ENCODE assay signal across 11 cellular contexts in genomic region chr22:50470491-50470890, GRCh38. TPM values are rescaled to one million over a fixed set of nuclear protein-coding genes. Genes with fewer than 3 reads are reported as not detected.
DNase-seq lines count a peak whose midpoint lies in the region; ATAC-seq, FAIRE-seq and TF ChIP-seq lines count a peak whose summit lies in the region.
"Had no signal": no experiment of that assay in that cellular context is flagged by ENCODE, and none has a peak within 500 bp of the region (broad histone marks: within the 10 kb centered on the region; RNA-seq: fewer than 3 reads in every experiment).

No MANE protein-coding gene starts in this region.

- H3K36me3 ChIP-seq in OCI-LY7 (ENCODE audit: insufficient read depth, low read length) (peaks cover 48% of the 10 kb centered on the region), H1 (ENCODE audit: control insufficient read depth in 2 of 4, insufficient read depth in 4 of 4, low read length in 3 of 4) (peaks cover 10 to 20% (median 19%) of the 10 kb centered on the region in 4 experiments)

- H4K20me1 ChIP-seq in OCI-LY7 (ENCODE audit: insufficient read depth, low read length) = peaks cover 6% of the 10 kb centered on the region; the same call in 1 of the 2 replicates
- H4K20me1 ChIP-seq in H1 (replicated peaks in 1 of 2; ENCODE audit: control insufficient read depth in 1 of 2, insufficient read depth in 2 of 2, low read length in 2 of 2) = peaks cover 41 to 62% of the 10 kb centered on the region in 2 experiments

- peak overlapping the region; percentile 71; the same call in 1 of the 2 replicates for H2BK5ac ChIP-seq in H1 (ENCODE audit: low read depth, low read length)

- no peak overlapping the region for H4K91ac ChIP-seq in H1 (replicated peaks; ENCODE audit: insufficient read length, low read length)

- no peak overlapping the region for H3K14ac ChIP-seq in H1 (ENCODE audit: insufficient read length)

- H3K79me1 ChIP-seq in H1 (ENCODE audit: low read depth, low read length) = peaks cover 34% of the 10 kb centered on the region

- no peak overlapping the region for H4K5ac ChIP-seq in H1 (ENCODE audit: insufficient read length, low read depth, low read length)

- no peak for TF ChIP-seq CTCF in OCI-LY7 (conservative IDR thresholded peaks at IDR 0.05; ENCODE audit: low read length)
- no peak for TF ChIP-seq CTCF in H1 (IDR thresholded peaks at IDR 0.05; ENCODE audit: control extremely low read depth in 1 of 3, insufficient read depth in 1 of 3, low read depth in 1 of 3, low read length in 3 of 3)

- H3K4me3 ChIP-seq in OCI-LY7 (ENCODE audit: low read depth, low read length, poor library complexity, severe bottlenecking) = peak overlapping the region; percentile 96
- H3K4me3 ChIP-seq in H1 (ENCODE audit: extremely low read depth in 1 of 4, insufficient read depth in 2 of 4, low read depth in 3 of 4, low read length in 4 of 4) = no peak overlapping the region
- H3K4me3 ChIP-seq: gastrocnemius medialis had no signal

- peak overlapping the region; percentile 99 for H3K4me2 ChIP-seq in OCI-LY7 (ENCODE audit: low read length)
- peak overlapping the region in 1 of 2 experiments; percentile 47; a peak in 1 of 4 replicates for H3K4me2 ChIP-seq in H1 (ENCODE audit: insufficient read depth in 1 of 2, low read depth in 2 of 2, low read length in 2 of 2)

- CTCF ChIA-PET in OCI-LY7 (lab: Charles Lee; ENCODE audit: unreplicated experiment) = interaction anchor here (0.7 to 2.5 kb wide), 3 partner anchors 37 to 151 kb away, joined by 4 to 7 read pairs (median 6); partner anchors contain the start of genes LMF2, NCAPH2 and SCO2
- CTCF ChIA-PET in H1 (lab: Charles Lee; ENCODE audit: partially characterized antibody) = interaction anchor here (0.5 to 9.1 kb wide), 11 partner anchors 10 to 220 kb away, joined by 3 to 60 read pairs (median 4); partner anchors contain the start of gene HDAC10

- no peak overlapping the region for H2BK20ac ChIP-seq in H1 (ENCODE audit: low read length)

- H3K4me1 ChIP-seq in OCI-LY7 (ENCODE audit: insufficient read depth, low read length, poor library complexity, severe bottlenecking) (peaks cover 73% of the 10 kb centered on the region), H1 (replicated peaks in 1 of 4; ENCODE audit: control insufficient read depth in 3 of 4, insufficient read depth in 4 of 4, low read length in 3 of 4) (peaks cover 0 to 24% (median 16%) of the 10 kb centered on the region in 4 experiments; a peak in 6 of 7 replicates)

- BruUV-seq in OCI-LY7 (replicated peaks; lab: Mats Ljungman, UMichigan) = no TSS peak

- H3K9me3 ChIP-seq in OCI-LY7 (ENCODE audit: low read length) (no peaks in the 10 kb centered on the region), H1 (ENCODE audit: insufficient read depth in 2 of 2, low read depth in 1 of 2, low read length in 1 of 2) (no peaks in the 10 kb centered on the region)
- H3K9me3 ChIP-seq: gastrocnemius medialis had no signal

- no peaks in the 10 kb centered on the region for H3K9me2 ChIP-seq in OCI-LY7 (ENCODE audit: insufficient read depth, low read length)

- no peak overlapping the region for H3K9ac ChIP-seq in H1 (replicated peaks in 1 of 4; ENCODE audit: extremely low read depth in 1 of 4, low read depth in 3 of 4, low read length in 3 of 4)

- H3K79me2 ChIP-seq in OCI-LY7 (ENCODE audit: insufficient read depth, low read depth, low read length) = peaks cover 64% of the 10 kb centered on the region
- H3K79me2 ChIP-seq in H1 (ENCODE audit: control insufficient read depth in 1 of 2, insufficient read depth in 2 of 2, low read length in 2 of 2) = peaks cover 0 to 59% of the 10 kb centered on the region in 2 experiments; a peak in 3 of 4 replicates

- H2BK15ac ChIP-seq in H1 (ENCODE audit: low read length) = 0 out of 2 replicates have a peak overlapping the region, but pooled peaks have one; percentile 72

- H2BK12ac ChIP-seq in H1 (ENCODE audit: low read depth, low read length) = no peak overlapping the region

- no peak for TF ChIP-seq RAD21 in H1 (IDR thresholded peaks at IDR 0.05 in 1 of 2, conservative IDR thresholded peaks at IDR 0.05 in 1 of 2; ENCODE audit: low read depth in 2 of 2, low read length in 2 of 2)

- peak overlapping the region; percentile 49 for H3K4ac ChIP-seq in H1 (replicated peaks; ENCODE audit: insufficient read length, low read depth, low read length)

- H4K8ac ChIP-seq in H1 (ENCODE audit: extremely low read depth, insufficient read depth, low read length) = no peak overlapping the region

- H3K56ac ChIP-seq in H1 (replicated peaks; ENCODE audit: insufficient read length, low read depth, low read length) = no peak overlapping the region

- FAIRE-seq in H1 (lab: Jason Lieb, UNC) (no peak), GM19239 (lab: Jason Lieb, UNC) (no peak)

- peak overlapping the region; percentile 95 for H3K27ac ChIP-seq in OCI-LY7 (ENCODE audit: low read depth, low read length, poor library complexity, severe bottlenecking)
- H3K27ac ChIP-seq in H1 (ENCODE audit: low read depth, low read length) = no peak overlapping the region; the same call in 1 of the 2 replicates
- H3K27ac ChIP-seq: gastrocnemius medialis, SK-N-MC had no signal

- H3K27me3 ChIP-seq in H1 (replicated peaks in 1 of 4; ENCODE audit: control insufficient read depth in 3 of 4, extremely low read depth in 1 of 4, insufficient read depth in 3 of 4, low read length in 3 of 4) = no peaks in the 10 kb centered on the region; a peak in 1 of 7 replicates
- H3K27me3 ChIP-seq: gastrocnemius medialis had no signal

- H3K23me2 ChIP-seq in H1 (ENCODE audit: low read depth, low read length) = peaks cover 8% of the 10 kb centered on the region; the same call in 1 of the 2 replicates

- no peak overlapping the region for H2BK120ac ChIP-seq in H1 (replicated peaks; ENCODE audit: low read depth, low read length)

- H2AK5ac ChIP-seq in H1 (ENCODE audit: low read depth, low read length) = no peak overlapping the region

- no peak overlapping the region for H3K23ac ChIP-seq in H1 (ENCODE audit: insufficient read length)

- peak; percentile 1 for ATAC-seq in GM19438 (IDR thresholded peaks at IDR 0.05; ENCODE audit: low read depth, unreplicated experiment)
- ATAC-seq: gastrocnemius medialis had no signal

- 87% methylated on average over 6 of the region's 6 CpGs; no CpG with 5 or more reads in 1 of the 2 experiments for WGBS in H1 (ENCODE audit: extremely low coverage in 1 of 2, insufficient coverage in 1 of 2, insufficient read length in 1 of 2, insufficient replicate concordance in 2 of 2, low coverage in 1 of 2, low lambda C conversion rate in 2 of 2, missing lambda C conversion rate in 1 of 2), 2 experiments

- no peak for TF ChIP-seq POLR2A in H1 (IDR thresholded peaks at IDR 0.05; ENCODE audit: control extremely low read depth in 1 of 2, low read depth in 2 of 2, low read length in 2 of 2)

- H3K18ac ChIP-seq in H1 (ENCODE audit: extremely low read depth, low read length) = no peak overlapping the region

- TF ChIP-seq EP300 in H1 (IDR thresholded peaks at IDR 0.05; ENCODE audit: borderline replicate concordance in 1 of 2, low read depth in 2 of 2, low read length in 2 of 2) = no peak

- POLR2A ChIA-PET in OCI-LY7 (lab: Charles Lee) = interaction anchor here (0.7 to 1.9 kb wide), 7 partner anchors 18 to 177 kb away, joined by 3 to 7 read pairs (median 4); partner anchors contain the start of genes LMF2 and NCAPH2
- POLR2A ChIA-PET in H1 (lab: Charles Lee; ENCODE audit: partially characterized antibody) = interaction anchor here (0.7 to 2.8 kb wide), 8 partner anchors 10 to 163 kb away, joined by 3 to 7 read pairs (median 4); partner anchors contain the start of genes LMF2 and PLXNB2

- peak; percentile 93 for DNase-seq in OCI-LY7 (ENCODE audit: low spot score)
- no peak for DNase-seq in H1 (ENCODE audit: low read depth in 1 of 2, low spot score in 2 of 2)
- DNase-seq in stimulated activated CD8-positive, alpha-beta memory T cell treated with anti-CD3 and anti-CD28 coated beads, Interleukin-4, amount 100 ng/mL, for 48 hours = peak; percentile 41
- DNase-seq in GM19239 (ENCODE audit: insufficient read length, low spot score) = no peak
- DNase-seq in superior temporal gyrus (ENCODE audit: extremely low spot score) = no peak
- DNase-seq in stimulated activated CD4-positive, alpha-beta T cell treated with anti-CD3 and anti-CD28 coated beads, Interleukin-12 subunit alpha, Interleukin-12 subunit beta, amount 100 ng/mL, for 4 hours = no peak
- no peak for DNase-seq in GOT3 (lab: John Stamatoyannopoulos, UW)
- DNase-seq: NCI-H1092 had no signal

- intact Hi-C loops in OCI-LY7 (cut with micrococcal nuclease; ENCODE audit: unreplicated experiment) = loop anchor here (1.0 to 10.0 kb wide), 4 partner anchors 150 to 278 kb away; partner anchors contain the start of genes ARSA and TUBGCP6

- H2AFZ ChIP-seq in OCI-LY7 (ENCODE audit: low read length) (no peak overlapping the region), H1 (ENCODE audit: low read length) (no peak overlapping the region)

RNA-seq across cellular contexts. Expression of gene SBF1, which starts 4.3 kb away (rescaled TPM):
- total RNA-seq in OCI-LY7 (2014; rRNA removed; shearing (Covaris generic)) = 134 and 177 TPM in 2 replicates
- 160 and 181 TPM in 2 replicates for total RNA-seq in OCI-LY7 (2022)
- 68.4 and 71.5 TPM in 2 replicates for total RNA-seq in H1 (2021; fragmentation: NEBNext Ultra II Directional; extraction: Animal tissue kit (Norgen Biotek cat#: 25700))
- 29.1 and 53.7 TPM in 2 replicates for polyA plus RNA-seq in H1 (2011; rRNA removed)
- polyA plus RNA-seq in H1 (2011; cell fraction: cytosol; rRNA removed) = 39.8 TPM
- 249 TPM for polyA plus RNA-seq in H1 (2011; cell fraction: nucleus; rRNA removed)
- polyA plus RNA-seq in H1 (2012, experiment 1 of 2) = 28.7 to 64.6 TPM (median 48.3 TPM) in 4 replicates
- polyA plus RNA-seq in H1 (2012, experiment 2 of 2) = 28.6 TPM
- polyA plus RNA-seq in H1 (2013, experiment 1 of 2) = 20.2 TPM
- 19.9 TPM for polyA plus RNA-seq in H1 (2013, experiment 2 of 2)
- 41.0 and 54.8 TPM in 2 replicates for polyA minus RNA-seq in H1 (2011; rRNA and poly(A)+ RNA removed)
- polyA minus RNA-seq in H1 (2011; cell fraction: cytosol; rRNA and poly(A)+ RNA removed) = 47.9 TPM
- 102 TPM for polyA minus RNA-seq in H1 (2011; cell fraction: nucleus; rRNA and poly(A)+ RNA removed)

RNA-seq across cellular contexts. Expression of gene ADM2, which starts 10.9 kb away (rescaled TPM):
- 2.7 and 4.3 TPM in 2 replicates for total RNA-seq in OCI-LY7 (2014; rRNA removed; shearing (Covaris generic))
- total RNA-seq in OCI-LY7 (2022) = 7.0 and 7.9 TPM in 2 replicates
- 7.5 and 8.0 TPM in 2 replicates for total RNA-seq in H1 (2021; fragmentation: NEBNext Ultra II Directional; extraction: Animal tissue kit (Norgen Biotek cat#: 25700))
- 3.3 and 6.8 TPM in 2 replicates for polyA plus RNA-seq in H1 (2011; rRNA removed)
- polyA plus RNA-seq in H1 (2011; cell fraction: cytosol; rRNA removed) = 4.8 TPM
- polyA plus RNA-seq in H1 (2011; cell fraction: nucleus; rRNA removed) = 6.5 TPM
- 7.1 to 10.4 TPM (median 9.2 TPM) in 4 replicates for polyA plus RNA-seq in H1 (2012, experiment 1 of 2)
- 8.2 TPM for polyA plus RNA-seq in H1 (2012, experiment 2 of 2)
- 4.6 TPM for polyA plus RNA-seq in H1 (2013, experiment 1 of 2)
- polyA plus RNA-seq in H1 (2013, experiment 2 of 2) = 5.1 TPM
- polyA minus RNA-seq in H1 (2011; rRNA and poly(A)+ RNA removed) = 2.2 and 4.0 TPM in 2 replicates
- polyA minus RNA-seq in H1 (2011; cell fraction: cytosol; rRNA and poly(A)+ RNA removed) = 5.6 TPM
- 6.9 TPM for polyA minus RNA-seq in H1 (2011; cell fraction: nucleus; rRNA and poly(A)+ RNA removed)

RNA-seq across cellular contexts. Expression of gene MIOX, which starts 16.2 kb away (rescaled TPM):
- not detected in 2 replicates for total RNA-seq in OCI-LY7 (2014; rRNA removed; shearing (Covaris generic))
- 0.53 and 0.74 TPM in 2 replicates for total RNA-seq in OCI-LY7 (2022)
- 0.30 and 0.33 TPM in 2 replicates for total RNA-seq in H1 (2021; fragmentation: NEBNext Ultra II Directional; extraction: Animal tissue kit (Norgen Biotek cat#: 25700))
- 0.32 and 0.57 TPM in 2 replicates for polyA plus RNA-seq in H1 (2011; rRNA removed)
- polyA plus RNA-seq in H1 (2011; cell fraction: cytosol; rRNA removed) = 0.30 TPM
- polyA plus RNA-seq in H1 (2011; cell fraction: nucleus; rRNA removed) = 1.6 TPM
- 0.44 to 0.54 TPM (median 0.48 TPM) in 3 of 4 replicates, not detected in the other for polyA plus RNA-seq in H1 (2012, experiment 1 of 2)
- not detected for polyA plus RNA-seq in H1 (2012, experiment 2 of 2)
- polyA plus RNA-seq in H1 (2013, experiment 1 of 2) = 0.10 TPM
- polyA plus RNA-seq in H1 (2013, experiment 2 of 2) = 0.15 TPM
- polyA minus RNA-seq in H1 (2011; rRNA and poly(A)+ RNA removed) = 0.32 TPM in 1 of 2 replicates, not detected in the other
- not detected for polyA minus RNA-seq in H1 (2011; cell fraction: cytosol; rRNA and poly(A)+ RNA removed)
- not detected for polyA minus RNA-seq in H1 (2011; cell fraction: nucleus; rRNA and poly(A)+ RNA removed)
- total RNA-seq: gastrocnemius medialis had no signal

RNA-seq across cellular contexts. Expression of gene LMF2, which starts 37.0 kb away (rescaled TPM):
- 37.8 and 50.7 TPM in 2 replicates for total RNA-seq in OCI-LY7 (2014; rRNA removed; shearing (Covaris generic))
- 49.2 and 49.8 TPM in 2 replicates for total RNA-seq in OCI-LY7 (2022)
- 31.3 and 34.3 TPM in 2 replicates for total RNA-seq in H1 (2021; fragmentation: NEBNext Ultra II Directional; extraction: Animal tissue kit (Norgen Biotek cat#: 25700))
- 62.9 and 80.4 TPM in 2 replicates for polyA plus RNA-seq in H1 (2011; rRNA removed)
- 49.9 TPM for polyA plus RNA-seq in H1 (2011; cell fraction: cytosol; rRNA removed)
- polyA plus RNA-seq in H1 (2011; cell fraction: nucleus; rRNA removed) = 250 TPM
- 18.2 to 38.1 TPM (median 36.3 TPM) in 4 replicates for polyA plus RNA-seq in H1 (2012, experiment 1 of 2)
- 28.8 TPM for polyA plus RNA-seq in H1 (2012, experiment 2 of 2)
- polyA plus RNA-seq in H1 (2013, experiment 1 of 2) = 42.9 TPM
- 40.7 TPM for polyA plus RNA-seq in H1 (2013, experiment 2 of 2)
- polyA minus RNA-seq in H1 (2011; rRNA and poly(A)+ RNA removed) = 11.2 and 19.4 TPM in 2 replicates
- 26.9 TPM for polyA minus RNA-seq in H1 (2011; cell fraction: cytosol; rRNA and poly(A)+ RNA removed)
- polyA minus RNA-seq in H1 (2011; cell fraction: nucleus; rRNA and poly(A)+ RNA removed) = 43.0 TPM

RNA-seq across cellular contexts. Expression of gene NCAPH2, which starts 37.5 kb away (rescaled TPM):
- 129 and 151 TPM in 2 replicates for total RNA-seq in OCI-LY7 (2014; rRNA removed; shearing (Covaris generic))
- 124 and 126 TPM in 2 replicates for total RNA-seq in OCI-LY7 (2022)
- total RNA-seq in H1 (2021; fragmentation: NEBNext Ultra II Directional; extraction: Animal tissue kit (Norgen Biotek cat#: 25700)) = 62.2 and 70.4 TPM in 2 replicates
- polyA plus RNA-seq in H1 (2011; rRNA removed) = 73.8 and 81.6 TPM in 2 replicates
- 69.3 TPM for polyA plus RNA-seq in H1 (2011; cell fraction: cytosol; rRNA removed)
- 122 TPM for polyA plus RNA-seq in H1 (2011; cell fraction: nucleus; rRNA removed)
- 40.8 to 68.5 TPM (median 62.3 TPM) in 4 replicates for polyA plus RNA-seq in H1 (2012, experiment 1 of 2)
- 53.6 TPM for polyA plus RNA-seq in H1 (2012, experiment 2 of 2)
- polyA plus RNA-seq in H1 (2013, experiment 1 of 2) = 24.8 TPM
- polyA plus RNA-seq in H1 (2013, experiment 2 of 2) = 23.7 TPM
- polyA minus RNA-seq in H1 (2011; rRNA and poly(A)+ RNA removed) = 33.5 and 33.6 TPM in 2 replicates
- 39.4 TPM for polyA minus RNA-seq in H1 (2011; cell fraction: cytosol; rRNA and poly(A)+ RNA removed)
- 33.5 TPM for polyA minus RNA-seq in H1 (2011; cell fraction: nucleus; rRNA and poly(A)+ RNA removed)

Comparison
In these comparisons a context has a peak if more than half of its experiments do, and no peak if none do; other contexts are left out.
1. DNase-seq: peak in OCI-LY7 (single experiment) and stimulated activated CD8-positive, alpha-beta memory T cell treated with anti-CD3 and anti-CD28 coated beads, Interleukin-4, amount 100 ng/mL, for 48 hours (single experiment); none in H1 (0 of 2), GM19239 (single experiment), superior temporal gyrus (single experiment), stimulated activated CD4-positive, alpha-beta T cell treated with anti-CD3 and anti-CD28 coated beads, Interleukin-12 subunit alpha, Interleukin-12 subunit beta, amount 100 ng/mL, for 4 hours (single experiment) and GOT3 (single experiment).